ENCODE assay signal across 8 cellular contexts in the genomic region with DNA sequence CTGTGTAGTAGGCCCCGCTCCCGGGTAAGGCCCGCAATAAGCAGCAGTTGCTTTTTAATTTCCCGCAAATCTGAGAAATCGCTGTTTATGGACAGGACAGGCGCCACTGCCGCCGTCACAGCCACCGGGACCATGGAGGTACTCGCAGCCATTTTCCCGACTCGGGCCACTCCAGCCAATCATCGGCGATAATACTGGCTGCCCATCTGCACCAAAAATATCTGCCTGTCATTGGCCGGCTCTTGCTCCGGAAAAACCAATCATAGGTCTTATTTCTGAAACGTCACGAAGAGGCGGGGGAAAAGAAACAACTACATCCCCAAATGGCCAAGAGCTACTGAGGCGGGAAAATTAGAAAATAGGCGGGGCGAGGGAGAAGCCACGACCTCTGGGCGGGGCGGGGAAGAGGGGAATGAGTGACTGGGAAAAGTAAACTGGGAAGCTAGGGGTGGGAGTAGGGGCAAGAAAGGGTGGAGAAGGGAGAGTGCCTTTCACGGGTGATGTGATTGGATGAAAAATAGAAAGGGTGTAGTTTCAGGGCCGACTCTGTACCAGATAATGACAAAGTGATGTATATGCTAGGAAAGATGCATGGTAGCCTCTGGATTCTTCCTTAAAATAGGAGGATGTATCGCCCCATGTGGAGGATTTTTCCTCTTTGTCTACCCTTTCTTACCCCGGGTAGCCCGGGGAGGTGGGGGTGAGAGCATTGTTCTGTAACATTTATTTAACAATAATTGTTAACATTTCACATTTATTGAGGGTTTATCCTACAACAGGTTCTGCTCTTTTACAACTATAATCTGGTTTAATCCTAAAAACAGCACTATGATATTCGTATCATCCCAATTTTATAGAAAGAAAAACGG. TPM values are rescaled to one million over a fixed set of nuclear protein-coding genes. Genes with fewer than 3 reads are reported as not detected.
DNase-seq lines count a peak whose midpoint lies in the region; ATAC-seq, FAIRE-seq and TF ChIP-seq lines count a peak whose summit lies in the region.

A gene with protein sequence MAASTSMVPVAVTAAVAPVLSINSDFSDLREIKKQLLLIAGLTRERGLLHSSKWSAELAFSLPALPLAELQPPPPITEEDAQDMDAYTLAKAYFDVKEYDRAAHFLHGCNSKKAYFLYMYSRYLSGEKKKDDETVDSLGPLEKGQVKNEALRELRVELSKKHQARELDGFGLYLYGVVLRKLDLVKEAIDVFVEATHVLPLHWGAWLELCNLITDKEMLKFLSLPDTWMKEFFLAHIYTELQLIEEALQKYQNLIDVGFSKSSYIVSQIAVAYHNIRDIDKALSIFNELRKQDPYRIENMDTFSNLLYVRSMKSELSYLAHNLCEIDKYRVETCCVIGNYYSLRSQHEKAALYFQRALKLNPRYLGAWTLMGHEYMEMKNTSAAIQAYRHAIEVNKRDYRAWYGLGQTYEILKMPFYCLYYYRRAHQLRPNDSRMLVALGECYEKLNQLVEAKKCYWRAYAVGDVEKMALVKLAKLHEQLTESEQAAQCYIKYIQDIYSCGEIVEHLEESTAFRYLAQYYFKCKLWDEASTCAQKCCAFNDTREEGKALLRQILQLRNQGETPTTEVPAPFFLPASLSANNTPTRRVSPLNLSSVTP (minus strand): TSS at position 163 of the 869 bp plus-strand sequence. CDS start 11 bp downstream, at position 152.

- no peak for TF ChIP-seq EP300 in transverse colon (IDR thresholded peaks at IDR 0.05; ENCODE audit: low read depth)

- 1 to 2% (median 1%) methylated on average over 32 of the region's 32 CpGs for WGBS in adipose tissue, 3 donors
- WGBS in trophoblast cell (ENCODE audit: extremely low coverage, insufficient coverage, insufficient read length): no CpG with 5 or more reads among the region's 32 CpGs
- WGBS in transverse colon (ENCODE audit: low coverage in 1 of 2), 2 donors: 3% methylated on average over 11 to 32 of the region's 32 CpGs

- peaks cover 3 to 4% of the 10 kb centered on the region in 2 experiments for H3K36me3 ChIP-seq in trophoblast cell (ENCODE audit: control insufficient read depth in 1 of 2, insufficient read depth in 2 of 2, low read length in 2 of 2)
- no peaks in the 10 kb centered on the region for H3K36me3 ChIP-seq in transverse colon

- H2BK120ac ChIP-seq in trophoblast cell (ENCODE audit: insufficient read depth, low read length, poor library complexity): peak within 1 kb of the TSS; percentile 81

- peak within 1 kb of the TSS; percentile 93 for H2AFZ ChIP-seq in trophoblast cell (ENCODE audit: insufficient read depth, low read length, poor library complexity)

- POLR2A ChIA-PET in T-cell (lab: Charles Lee): interaction anchor here in 1 of 2 donors (0.6 to 1.2 kb wide), 5 partner anchors 36 to 255 kb away, joined by 3 to 7 read pairs (median 4); a partner anchor contains a TSS

- H3K14ac ChIP-seq in trophoblast cell (ENCODE audit: low read length): peak within 1 kb of the TSS; percentile 95

- peak within 1 kb of the TSS; percentile 81 for H3K9ac ChIP-seq in trophoblast cell (ENCODE audit: low read length)

- H3K4me3 Mint-ChIP-seq in T-cell: peak within 1 kb of the TSS; percentile 96 to 99 (median 99)

- peaks cover 23 to 26% (median 24%) of the 10 kb centered on the region in 3 donors for H3K4me1 Mint-ChIP-seq in T-cell

- peak within 1 kb of the TSS; percentile 92 for H3K18ac ChIP-seq in trophoblast cell (ENCODE audit: low read length)

- peak; percentile 96 for FAIRE-seq in GM12891 (lab: Jason Lieb, UNC)

- H3K9me3 Mint-ChIP-seq in T-cell: no peaks in the 10 kb centered on the region

- peaks cover 5% of the 10 kb centered on the region for H3K36me3 Mint-ChIP-seq in T-cell

- H3K27me3 Mint-ChIP-seq in T-cell: no peaks in the 10 kb centered on the region

- TF ChIP-seq POLR2A in GM12891 (IDR thresholded peaks at IDR 0.05; ENCODE audit: low read depth, low read length): peak; percentile 90
- peak; percentile 60 for TF ChIP-seq POLR2A in transverse colon (IDR thresholded peaks at IDR 0.05)

- peak within 1 kb of the TSS; percentile 89 for H3K4me3 ChIP-seq in trophoblast cell (ENCODE audit: low read depth, low read length)
- H3K4me3 ChIP-seq in transverse colon: peak within 1 kb of the TSS; percentile 87 to 100 (median 98)

- peak within 1 kb of the TSS; percentile 11 for H2AK5ac ChIP-seq in trophoblast cell (ENCODE audit: low read length)

- no peak within 1 kb of the TSS for H3K23ac ChIP-seq in trophoblast cell (ENCODE audit: low read length)

- no peak within 1 kb of the TSS for H2BK12ac ChIP-seq in trophoblast cell (ENCODE audit: low read length)

- peaks cover 1% of the 10 kb centered on the region for H3K9me3 ChIP-seq in trophoblast cell (ENCODE audit: insufficient read depth, low read depth, low read length)
- H3K9me3 ChIP-seq in transverse colon: no peaks in the 10 kb centered on the region

- peak within 1 kb of the TSS; percentile 62 for H2BK5ac ChIP-seq in trophoblast cell (ENCODE audit: low read depth, low read length, poor library complexity)

- DNase-seq in GM12891 (ENCODE audit: insufficient read length, low spot score): peak; percentile 93
- DNase-seq in NCI-H1436 treated with DMSO at 0.1 percent for 48 hours (lab: John Stamatoyannopoulos, UW): peak; percentile 97
- DNase-seq in T-cell: peak; percentile 66 to 95 (median 90)
- DNase-seq in cardiac septum (ENCODE audit: low spot score): peak; percentile 94
- DNase-seq in trophoblast cell: peak; percentile 98 to 100
- peak; percentile 92 for DNase-seq in transverse colon

- H3K4me1 ChIP-seq in trophoblast cell (ENCODE audit: control insufficient read depth in 1 of 2, insufficient read depth in 2 of 2, low read length in 2 of 2) (no peaks in the 10 kb centered on the region), transverse colon (peaks cover 12 to 30% (median 18%) of the 10 kb centered on the region in 4 donors)

- H3K4ac ChIP-seq in trophoblast cell (ENCODE audit: low read depth, low read length): peak within 1 kb of the TSS; percentile 96

- in situ Hi-C loops in transverse colon (cut with MboI; ENCODE audit: low pct_ligation_motif_present in 1 of 4, low pct_unique_long_range_greater_than_20kb in 1 of 4, low sequenced_read_pairs in 3 of 4): no loop called here

- peaks cover 3% of the 10 kb centered on the region for H3K79me1 ChIP-seq in trophoblast cell (ENCODE audit: low read length)

- H3K4me2 ChIP-seq in trophoblast cell (ENCODE audit: low read length): peak within 1 kb of the TSS; percentile 91

- H3K79me2 ChIP-seq in trophoblast cell (ENCODE audit: control insufficient read depth, insufficient read depth, low read length, poor library complexity): peaks cover 4% of the 10 kb centered on the region

- peak within 1 kb of the TSS; percentile 87 for H4K91ac ChIP-seq in trophoblast cell (ENCODE audit: low read depth, low read length)

- no peak for TF ChIP-seq CTCF in transverse colon (IDR thresholded peaks at IDR 0.05)

- H3K27me3 ChIP-seq in trophoblast cell (ENCODE audit: insufficient read depth, low read length) (no peaks in the 10 kb centered on the region), transverse colon (no peaks in the 10 kb centered on the region)

- peak within 1 kb of the TSS; percentile 95 for H4K12ac ChIP-seq in trophoblast cell (ENCODE audit: low read depth, low read length)

- intact Hi-C loops in cardiac septum (cut with DNase I): no loop called here
- intact Hi-C loops in transverse colon (cut with DNase I; ENCODE audit: low total_unique reads): no loop called here

- H3K27ac ChIP-seq in adipose tissue (ENCODE audit: low read depth, low read length) (no peak within 1 kb of the TSS), trophoblast cell (ENCODE audit: low read depth, low read length) (no peak within 1 kb of the TSS), transverse colon (peak within 1 kb of the TSS; percentile 77 to 88 (median 85))

- peak; percentile 97 for ATAC-seq in HG02840 (IDR thresholded peaks at IDR 0.05; ENCODE audit: low FRiP score, unreplicated experiment)
- ATAC-seq in T-cell (replicated peaks in 1 of 4): peak; percentile 97 to 98 (median 97)

- H3K27ac Mint-ChIP-seq in T-cell: peak within 1 kb of the TSS; percentile 94 to 95

- CTCF ChIA-PET in T-cell (lab: Charles Lee): interaction anchor here (0.5 to 1.8 kb wide), 8 partner anchors 10 to 141 kb away, joined by 3 to 10 read pairs (median 4); a partner anchor contains a TSS

- H4K8ac ChIP-seq in trophoblast cell (ENCODE audit: low read depth, low read length): peak within 1 kb of the TSS; percentile 98

TF ChIP-seq in GM12891, 5 proteins besides CTCF, POLR2A, EP300 and RAD21:
- TF ChIP-seq PAX5 (IDR thresholded peaks at IDR 0.05; ENCODE audit: insufficient read depth, low read length, severe bottlenecking) (no peak), TAF1 (IDR thresholded peaks at IDR 0.05; ENCODE audit: low read depth, low read length) (peak; percentile 93), POLR2AphosphoS5 (IDR thresholded peaks at IDR 0.05; ENCODE audit: low read depth, low read length) (peak; percentile 86), SPI1 (IDR thresholded peaks at IDR 0.05; ENCODE audit: low read depth, low read length) (no peak), POU2F2 (IDR thresholded peaks at IDR 0.05; ENCODE audit: low read depth, low read length) (peak; percentile 51; the same call in 1 of the 2 replicates)

RNA-seq across cellular contexts. Expression of the gene that starts here (rescaled TPM):
- 23.5 TPM for polyA plus RNA-seq in GM12891 (2012; ENCODE audit: low read depth, missing spikeins)
- total RNA-seq in T-cell (10 to 100 TPM; 14.8 to 31.0 (median 23.8) TPM), cardiac septum (17.9 TPM), transverse colon (10 to 100 TPM in 3 of 4 donors, 1 to 10 TPM in 1; 2.6 to 90.9 (median 12.8) TPM)
- 10 to 100 TPM in 2 of 3 donors, 1 to 10 TPM in 1; 6.0 to 12.4 (median 12.3) TPM for polyA plus RNA-seq in adipose tissue
- 28.8 and 30.4 TPM in 2 replicates for polyA plus RNA-seq in trophoblast cell (2013)

Comparison
In these comparisons a context has a peak if more than half of its experiments do, and no peak if none do; other contexts are left out.
1. H3K27ac ChIP-seq: peak in transverse colon (4 of 4); none in adipose tissue (single experiment) and trophoblast cell (single experiment).
2. Peak in every context shown above with its lines, with median percentiles within 50 percentile points of each other: DNase-seq.